In the genomic region with DNA sequence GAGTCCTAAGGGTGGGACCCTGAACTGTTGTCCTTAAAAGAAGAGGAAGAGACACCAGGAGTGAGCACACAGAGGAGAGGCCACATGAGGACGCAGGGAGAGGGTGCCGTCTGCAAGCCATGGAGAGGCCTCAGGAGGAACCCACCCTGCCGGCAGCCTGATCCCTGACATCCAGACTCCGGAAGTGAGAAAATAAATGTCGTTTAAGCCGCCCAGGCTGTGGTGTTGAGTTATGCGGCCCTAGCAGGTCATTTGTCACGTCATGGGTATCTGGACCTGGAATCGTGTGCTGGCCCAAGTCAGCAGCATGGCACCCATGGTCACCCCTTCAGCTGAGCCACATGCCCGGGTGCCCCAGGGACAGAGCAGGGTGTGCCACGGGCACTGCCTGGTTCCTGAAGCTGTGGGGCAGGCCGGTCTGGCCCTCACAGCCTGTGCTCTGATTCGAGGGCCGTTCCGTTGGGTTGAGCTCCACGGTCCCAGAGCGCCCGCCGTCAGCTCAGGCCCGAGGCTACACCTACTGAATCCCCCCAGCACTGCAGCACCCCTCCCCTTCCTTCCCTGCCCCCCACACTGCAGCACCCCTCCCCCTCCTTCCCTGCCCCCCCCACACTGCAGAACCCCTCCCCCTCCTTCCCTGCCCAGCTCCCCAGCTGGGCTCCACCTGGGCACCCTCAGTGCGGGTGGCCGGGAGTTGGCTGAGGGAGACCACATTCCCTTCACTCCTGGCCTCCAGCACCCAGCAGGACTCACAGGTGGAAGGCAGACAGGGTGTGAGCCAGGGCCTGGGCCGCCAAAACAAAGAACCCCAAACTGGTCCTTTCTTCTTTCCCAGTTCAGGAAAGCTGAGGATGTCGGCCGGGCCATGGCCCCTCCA, we compare ENCODE assay signal across 9 cellular contexts. TPM values are rescaled to one million over a fixed set of nuclear protein-coding genes. Genes with fewer than 3 reads are reported as not detected.
A peak's percentile ranks its signal among the peaks of the same experiment; 100 is the strongest.
DNase-seq lines count a peak whose midpoint lies in the region; ATAC-seq, FAIRE-seq and TF ChIP-seq lines count a peak whose summit lies in the region.
"Had no signal": no experiment of that assay in that cellular context is flagged by ENCODE, and none has a peak within 500 bp of the region (broad histone marks: within the 10 kb centered on the region; RNA-seq: fewer than 3 reads in every experiment).

No MANE protein-coding gene starts in this region.

- H4K20me1 ChIP-seq in Karpas-422 (ENCODE audit: insufficient read depth, low read depth, low read length): no peaks in the 10 kb centered on the region

- no peak overlapping the region for H3K4me2 ChIP-seq in Karpas-422 (ENCODE audit: low read depth, low read length, poor library complexity, severe bottlenecking)

- no peaks in the 10 kb centered on the region for H3K9me3 ChIP-seq in gastroesophageal sphincter
- no peaks in the 10 kb centered on the region for H3K9me3 ChIP-seq in transverse colon
- H3K9me3 ChIP-seq in Karpas-422 (ENCODE audit: low read length): no peaks in the 10 kb centered on the region

- H3K4me1 ChIP-seq in gastroesophageal sphincter (peaks cover 0 to 55% (median 11%) of the 10 kb centered on the region in 3 donors), transverse colon (peaks cover 27 to 42% (median 34%) of the 10 kb centered on the region in 4 donors), Karpas-422 (ENCODE audit: low read length) (peaks cover 15% of the 10 kb centered on the region)

- H3K27ac Mint-ChIP-seq in MCF 10A (ENCODE audit: low read depth, unreplicated experiment): no peak overlapping the region

- no peak overlapping the region for H2AFZ ChIP-seq in Karpas-422 (ENCODE audit: low read length)

- TF ChIP-seq EP300 in gastroesophageal sphincter (IDR thresholded peaks at IDR 0.05) (no peak), transverse colon (IDR thresholded peaks at IDR 0.05; ENCODE audit: low read depth) (no peak)

- CTCF ChIA-PET in MCF 10A (lab: Yijun Ruan, JAX): interaction anchor here (0.6 to 1.6 kb wide), 4 partner anchors 9 to 409 kb away, joined by 3 to 4 read pairs (median 4); a partner anchor contains a TSS

- DNase-seq in T47D (ENCODE audit: low read depth in 1 of 2, low spot score in 1 of 2): peak; percentile 48 to 70
- no peak for DNase-seq in MCF 10A (ENCODE audit: unreplicated experiment)
- DNase-seq in RCC 7860 (ENCODE audit: low spot score): peak; percentile 36
- no peak for DNase-seq in transverse colon
- DNase-seq in Karpas-422: no peak
- DNase-seq in ecto neural progenitor cell (ENCODE audit: low spot score): no peak
- no peak for DNase-seq in stimulated activated CD4-positive, alpha-beta T cell treated with anti-CD3 and anti-CD28 coated beads, Interleukin-4, amount 100 ng/mL, for 4 hours
- DNase-seq: left cardiac atrium had no signal

- 59 to 74% methylated on average over 10 to 18 of the region's 25 CpGs for WGBS in gastroesophageal sphincter (ENCODE audit: low coverage in 1 of 2), 2 donors
- 67 to 78% methylated on average over 2 to 22 of the region's 25 CpGs for WGBS in transverse colon (ENCODE audit: low coverage in 1 of 2), 2 donors

- no peak overlapping the region for H3K4me3 Mint-ChIP-seq in MCF 10A (ENCODE audit: unreplicated experiment)

- H3K9me2 ChIP-seq in Karpas-422 (replicated peaks; ENCODE audit: insufficient read depth, low read length): no peaks in the 10 kb centered on the region

- no TSS peak for BruUV-seq in MCF 10A (replicated peaks; lab: Mats Ljungman, UMichigan)

- intact Hi-C loops in MCF 10A (cut with micrococcal nuclease) (no loop called here), transverse colon (cut with DNase I; ENCODE audit: low total_unique reads) (no loop called here)

- in situ Hi-C loops in T47D (cut with HindIII; ENCODE audit: low pct_unique_long_range_greater_than_20kb, low sequenced_read_pairs) (no loop called here), transverse colon (cut with MboI; ENCODE audit: low pct_ligation_motif_present in 1 of 4, low pct_unique_long_range_greater_than_20kb in 1 of 4, low sequenced_read_pairs in 3 of 4) (no loop called here)

- H3K36me3 Mint-ChIP-seq in MCF 10A (ENCODE audit: insufficient read depth, unreplicated experiment): no peaks in the 10 kb centered on the region

- H3K27me3 ChIP-seq in gastroesophageal sphincter (no peaks in the 10 kb centered on the region), transverse colon (no peaks in the 10 kb centered on the region), Karpas-422 (ENCODE audit: low read length) (no peaks in the 10 kb centered on the region)

- H3K27me3 Mint-ChIP-seq in MCF 10A (ENCODE audit: insufficient read depth, unreplicated experiment): no peaks in the 10 kb centered on the region

- POLR2A ChIA-PET in MCF 10A (lab: Yijun Ruan, JAX): interaction anchor here (0.7 to 5.9 kb wide), 7 partner anchors 10 to 82 kb away, joined by 3 to 40 read pairs (median 11); a partner anchor contains a TSS

- TF ChIP-seq POLR2A in gastroesophageal sphincter (IDR thresholded peaks at IDR 0.05): no peak
- no peak for TF ChIP-seq POLR2A in transverse colon (IDR thresholded peaks at IDR 0.05)

- H3K9me3 Mint-ChIP-seq in MCF 10A (ENCODE audit: unreplicated experiment): no peaks in the 10 kb centered on the region

- ATAC-seq in gastroesophageal sphincter: no peak

- peak overlapping the region in 3 of 4 donors; percentile 53 to 75 (median 73) for H3K27ac ChIP-seq in gastroesophageal sphincter
- peak overlapping the region; percentile 73 to 80 (median 77) for H3K27ac ChIP-seq in transverse colon
- H3K27ac ChIP-seq in Karpas-422 (ENCODE audit: low read length): no peak overlapping the region

- H3K36me3 ChIP-seq in gastroesophageal sphincter (no peaks in the 10 kb centered on the region), transverse colon (no peaks in the 10 kb centered on the region), Karpas-422 (ENCODE audit: insufficient read depth, low read length) (no peaks in the 10 kb centered on the region)

- H3K79me2 ChIP-seq in Karpas-422 (ENCODE audit: low read length): no peaks in the 10 kb centered on the region

- peaks cover 30% of the 10 kb centered on the region for H3K4me1 Mint-ChIP-seq in MCF 10A (ENCODE audit: insufficient read depth, unreplicated experiment)

- TF ChIP-seq CTCF in MCF 10A (IDR thresholded peaks at IDR 0.05; ENCODE audit: unreplicated experiment) (no peak), gastroesophageal sphincter (IDR thresholded peaks at IDR 0.05) (no peak), transverse colon (IDR thresholded peaks at IDR 0.05) (no peak)

- H3K4me3 ChIP-seq in gastroesophageal sphincter (no peak overlapping the region), transverse colon (no peak overlapping the region), Karpas-422 (ENCODE audit: low read length) (no peak overlapping the region)

- no peak overlapping the region for H3K9ac ChIP-seq in Karpas-422 (ENCODE audit: low read length)

- FAIRE-seq in RCC 7860 (lab: Jason Lieb, UNC): no peak

RNA-seq across cellular contexts. Expression of a gene that starts 2.7 kb away (rescaled TPM):
- total RNA-seq in MCF 10A (2022) (86.8 and 87.3 TPM in 2 replicates), gastroesophageal sphincter (10 to 100 TPM in 3 of 4 donors, 1 to 10 TPM in 1; 6.5 to 28.2 (median 16.2) TPM), transverse colon (10 to 100 TPM; 23.5 to 87.5 (median 48.3) TPM)
- 31.3 and 37.4 TPM in 2 replicates for total RNA-seq in Karpas-422 (2014; rRNA removed; shearing (Covaris generic); ENCODE audit: low replicate concordance)

RNA-seq across cellular contexts. Expression of a gene that starts 13.5 kb away (rescaled TPM):
- 268 and 350 TPM in 2 replicates for total RNA-seq in MCF 10A (2022)
- 10 to 100 TPM; 11.2 to 38.5 (median 22.1) TPM for total RNA-seq in gastroesophageal sphincter
- total RNA-seq in transverse colon: 100 to 1,000 TPM in 1 of 4 donors, 10 to 100 TPM in 3; 11.5 to 105 (median 48.9) TPM
- total RNA-seq in Karpas-422 (2014; rRNA removed; shearing (Covaris generic); ENCODE audit: low replicate concordance): 0.67 and 6.0 TPM in 2 replicates

RNA-seq across cellular contexts. Expression of a gene that starts 58.2 kb away (rescaled TPM):
- total RNA-seq in MCF 10A (2022): 191 and 193 TPM in 2 replicates
- 10 to 100 TPM; 23.4 to 92.1 (median 72.4) TPM for total RNA-seq in gastroesophageal sphincter
- 100 to 1,000 TPM in 2 of 4 donors, 10 to 100 TPM in 2; 86.0 to 230 (median 148) TPM for total RNA-seq in transverse colon
- 27.1 and 30.6 TPM in 2 replicates for total RNA-seq in Karpas-422 (2014; rRNA removed; shearing (Covaris generic); ENCODE audit: low replicate concordance)

Comparison
In these comparisons a context has a peak if more than half of its experiments do, and no peak if none do; other contexts are left out.
1. DNase-seq: peak in T47D (2 of 2) and RCC 7860 (single experiment); none in MCF 10A (single experiment), transverse colon (single experiment), Karpas-422 (single experiment), ecto neural progenitor cell (single experiment) and stimulated activated CD4-positive, alpha-beta T cell treated with anti-CD3 and anti-CD28 coated beads, Interleukin-4, amount 100 ng/mL, for 4 hours (0 of 2).